15 cellular contexts compared by ENCODE assay signal in genomic region chr3:157856078-157856939, GRCh38.
A peak's percentile ranks its signal among the peaks of the same experiment; 100 is the strongest.
DNase-seq lines count a peak whose midpoint lies in the region; ATAC-seq and FAIRE-seq lines count a peak whose summit lies in the region.
"Had no signal": no experiment of that assay in that cellular context is flagged by ENCODE, and none has a peak within 500 bp of the region (broad histone marks: within the 10 kb centered on the region; RNA-seq: fewer than 3 reads in every experiment).

No MANE protein-coding gene starts in this region.

- no peaks in the 10 kb centered on the region for H3K4me1 ChIP-seq in right cardiac atrium (ENCODE audit: control insufficient read depth, insufficient read depth, low read length)
- H3K4me1 ChIP-seq: spleen had no signal

- peak; percentile 60 for FAIRE-seq in islet of Langerhans (lab: Jason Lieb, UNC)

- no peaks in the 10 kb centered on the region for H3K9me3 ChIP-seq in right cardiac atrium (ENCODE audit: control insufficient read depth, low read length)
- H3K9me3 ChIP-seq: spleen had no signal

- WGBS in right cardiac atrium = 42% methylated on average over 6 of the region's 6 CpGs

- H3K27me3 ChIP-seq in right cardiac atrium (ENCODE audit: control insufficient read depth, insufficient read depth) = no peaks in the 10 kb centered on the region
- H3K27me3 ChIP-seq: spleen had no signal

- ATAC-seq in GM18861 (IDR thresholded peaks at IDR 0.05; ENCODE audit: unreplicated experiment) (no peak), HG02884 (IDR thresholded peaks at IDR 0.05; ENCODE audit: unreplicated experiment) (no peak), HG03342 (IDR thresholded peaks at IDR 0.05; ENCODE audit: unreplicated experiment) (no peak), right cardiac atrium (no peak)
- ATAC-seq: activated CD4-positive, alpha-beta T cell treated with anti-CD3 and anti-CD28 coated beads for 36 hours; T-helper 17 cell had no signal

- intact Hi-C loops in right cardiac atrium (cut with DNase I) = no loop called here

- H3K4me3 ChIP-seq in right cardiac atrium (ENCODE audit: low read length) = no peak overlapping the region
- H3K4me3 ChIP-seq: spleen had no signal

- no peak overlapping the region for H3K27ac ChIP-seq in right cardiac atrium (ENCODE audit: low read length)
- H3K27ac ChIP-seq: spleen had no signal

- DNase-seq in Daoy (ENCODE audit: low read depth) = peak; percentile 24
- peak; percentile 90 for DNase-seq in NCI-H1417 treated with DMSO at 0.1 percent for 48 hours (lab: John Stamatoyannopoulos, UW)
- DNase-seq in NCI-H82 treated with DMSO at 0.1 percent for 48 hours (lab: John Stamatoyannopoulos, UW; ENCODE audit: unreplicated experiment) = peak; percentile 83
- DNase-seq in right cardiac atrium = no peak
- DNase-seq: activated CD4-positive, alpha-beta T cell treated with anti-CD3 and anti-CD28 coated beads for 36 hours; activated T-cell treated with anti-CD3 and anti-CD28 coated beads, Interleukin-2, amount 50 U/mL, for 48 hours; C1 segment of cervical spinal cord; H9; OCI-M1; spleen; T-helper 17 cell had no signal

Comparison
In these comparisons a context has a peak if more than half of its experiments do, and no peak if none do; other contexts are left out.
1. DNase-seq: peak in Daoy (single experiment), NCI-H1417 treated with DMSO at 0.1 percent for 48 hours (single experiment) and NCI-H82 treated with DMSO at 0.1 percent for 48 hours (single experiment); none in right cardiac atrium (0 of 3).